ENCODE assay signal across 17 cellular contexts in the genomic region with DNA sequence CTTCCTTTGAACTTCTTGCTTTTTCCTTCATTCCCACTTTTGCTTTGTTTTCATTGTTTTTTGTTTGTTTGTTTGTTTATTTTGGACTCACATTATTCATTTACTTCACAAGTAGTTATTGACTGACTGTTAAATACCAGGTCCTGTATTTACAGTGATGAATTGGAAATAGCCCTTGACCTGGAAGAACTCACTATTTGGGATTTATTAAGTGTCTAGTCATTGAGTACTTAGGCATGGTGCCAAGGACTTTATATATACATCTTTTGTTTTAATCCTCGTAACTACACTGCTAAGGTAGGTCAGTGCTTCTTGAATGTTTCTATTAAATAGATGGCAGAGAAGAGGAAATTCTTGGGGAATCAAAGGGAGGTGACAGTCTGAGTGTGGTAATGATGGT.
"Had no signal": no experiment of that assay in that cellular context is flagged by ENCODE, and none has a peak within 500 bp of the region (broad histone marks: within the 10 kb centered on the region; RNA-seq: fewer than 3 reads in every experiment).

No MANE protein-coding gene starts in this region.

- H3K27ac Mint-ChIP-seq: activated B cell treated with CpG ODN at 0.5 μM for 24 hours; activated CD4-positive, alpha-beta T cell treated with anti-CD3 and anti-CD28 coated beads, Interleukin-2, amount 10 ng/mL, durations not matched to agents 7 days and 5 days; activated T-helper 2 cell treated with anti-CD3 and anti-CD28 coated beads, Interferon-gamma antibody, Interleukin-2, Interleukin-4, amounts not matched to agents 10 μg/mL and 5 μg/mL and 100 μg/mL, durations not matched to agents 14 hours and 24 hours and 36 hours; dendritic cell treated with granulocyte-macrophage colony-stimulating factor and Interleukin-4, amounts not matched to agents 40 ng/mL and 50 ng/mL, for 4 days; nephron progenitor cell; T-helper 17 cell had no signal

- H3K4me3 Mint-ChIP-seq: activated B cell treated with CpG ODN at 0.5 μM for 24 hours; activated CD4-positive, alpha-beta T cell treated with anti-CD3 and anti-CD28 coated beads, Interleukin-2, amount 10 ng/mL, durations not matched to agents 7 days and 5 days; dendritic cell treated with granulocyte-macrophage colony-stimulating factor and Interleukin-4, amounts not matched to agents 40 ng/mL and 50 ng/mL, for 4 days; nephron progenitor cell; stimulated activated naive CD8-positive, alpha-beta T cell treated with anti-CD3 and anti-CD28 coated beads, Interleukin-15, amount 100 ng/mL, for 72 hours; T-helper 17 cell had no signal

- DNase-seq: activated B cell treated with CpG ODN at 0.5 μM for 24 hours; activated CD4-positive, alpha-beta T cell treated with anti-CD3 and anti-CD28 coated beads, Interleukin-2, amount 10 ng/mL, durations not matched to agents 7 days and 5 days; activated naive CD4-positive, alpha-beta T cell treated with anti-CD3 and anti-CD28 coated beads, Interleukin-2, amount 50 U/mL, for 16 hours; body of pancreas; left ventricle myocardium superior; mesendoderm; nephron progenitor cell; psoas muscle; spleen; stimulated activated CD4-positive, alpha-beta T cell treated with anti-CD3 and anti-CD28 coated beads, Interleukin-2, amount 100 ng/mL, for 24 hours; stimulated activated naive CD8-positive, alpha-beta T cell treated with anti-CD3 and anti-CD28 coated beads, Interleukin-15, amount 100 ng/mL, for 72 hours; T-helper 17 cell; testis had no signal

- H3K9me3 Mint-ChIP-seq: dendritic cell treated with granulocyte-macrophage colony-stimulating factor and Interleukin-4, amounts not matched to agents 40 ng/mL and 50 ng/mL, for 4 days had no signal

- H3K27me3 Mint-ChIP-seq: activated B cell treated with CpG ODN at 0.5 μM for 24 hours; dendritic cell treated with granulocyte-macrophage colony-stimulating factor and Interleukin-4, amounts not matched to agents 40 ng/mL and 50 ng/mL, for 4 days; stimulated activated naive CD8-positive, alpha-beta T cell treated with anti-CD3 and anti-CD28 coated beads, Interleukin-15, amount 100 ng/mL, for 72 hours; T-helper 17 cell had no signal

- ATAC-seq: body of pancreas; gastroesophageal sphincter; left ventricle myocardium superior; psoas muscle; sciatic nerve; stimulated activated naive CD8-positive, alpha-beta T cell treated with anti-CD3 and anti-CD28 coated beads, Interleukin-15, amount 100 ng/mL, for 72 hours; T-helper 17 cell had no signal
